ENCODE assay signal across 9 cellular contexts in genomic region chr1:226708342-226708780, GRCh38.
DNase-seq lines count a peak whose midpoint lies in the region; ATAC-seq and TF ChIP-seq lines count a peak whose summit lies in the region.
"Had no signal": no experiment of that assay in that cellular context is flagged by ENCODE, and none has a peak within 500 bp of the region (broad histone marks: within the 10 kb centered on the region; RNA-seq: fewer than 3 reads in every experiment).

No MANE protein-coding gene starts in this region.

- H3K27ac Mint-ChIP-seq in nephron progenitor cell, result no peak overlapping the region

- no peak overlapping the region for H3K4me3 ChIP-seq in AG10803 (ENCODE audit: low read length)
- H3K4me3 ChIP-seq: cardiac muscle cell had no signal

- peaks cover 7% of the 10 kb centered on the region for H3K27me3 Mint-ChIP-seq in nephron progenitor cell (ENCODE audit: low read depth, poor library complexity)

- H3K36me3 Mint-ChIP-seq in nephron progenitor cell (ENCODE audit: low read depth), result peaks cover 7% of the 10 kb centered on the region

- no peak for TF ChIP-seq CTCF in AG10803 (conservative IDR thresholded peaks at IDR 0.05; ENCODE audit: low read length)
- TF ChIP-seq CTCF in nephron progenitor cell (IDR thresholded peaks at IDR 0.05), result no peak

- H3K4me1 Mint-ChIP-seq in nephron progenitor cell, result peaks cover 81% of the 10 kb centered on the region

- H3K4me3 Mint-ChIP-seq in nephron progenitor cell, result no peak overlapping the region

- DNase-seq in AG10803 (ENCODE audit: low read depth), result peak; percentile 85
- DNase-seq in HPDE6-E6E7 (ENCODE audit: extremely low spot score), result peak; percentile 46
- DNase-seq in amniotic stem cell (lab: John Stamatoyannopoulos, UW), result peak; percentile 14
- peak; percentile 63 for DNase-seq in medulla oblongata (ENCODE audit: extremely low spot score)
- no peak for DNase-seq in NCI-H2029 (lab: John Stamatoyannopoulos, UW)
- DNase-seq in KG1 (lab: John Stamatoyannopoulos, UW), result no peak
- no peak for DNase-seq in nephron progenitor cell

- ATAC-seq in HG03378 (IDR thresholded peaks at IDR 0.05; ENCODE audit: unreplicated experiment), result no peak

- H3K9me3 Mint-ChIP-seq in nephron progenitor cell, result no peaks in the 10 kb centered on the region

Comparison
In these comparisons a context has a peak if more than half of its experiments do, and no peak if none do; other contexts are left out.
1. DNase-seq: peak in AG10803 (single experiment), HPDE6-E6E7 (single experiment), amniotic stem cell (single experiment) and medulla oblongata (single experiment); none in NCI-H2029 (single experiment), KG1 (single experiment) and nephron progenitor cell (single experiment).